ENCODE assay signal across 18 cellular contexts in the genomic region with DNA sequence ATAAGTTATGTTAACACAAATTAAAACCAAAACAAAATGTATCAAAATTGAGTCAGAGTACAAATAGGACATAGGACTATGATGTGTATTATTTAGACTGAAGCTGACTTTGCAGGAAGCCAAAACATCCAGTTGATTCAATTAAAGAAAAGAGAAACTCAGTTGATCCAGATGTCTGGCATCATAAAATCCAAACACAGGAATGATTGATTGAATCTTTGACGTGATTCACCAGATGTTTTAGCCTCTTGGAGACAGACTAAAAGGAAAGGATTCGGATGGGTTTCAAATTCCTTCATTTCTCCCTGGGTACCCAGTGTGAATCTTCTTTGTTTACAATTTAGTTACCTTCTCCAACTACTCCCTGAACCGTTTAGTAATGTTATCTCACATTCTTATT.
"Had no signal": no experiment of that assay in that cellular context is flagged by ENCODE, and none has a peak within 500 bp of the region (broad histone marks: within the 10 kb centered on the region; RNA-seq: fewer than 3 reads in every experiment).

No MANE protein-coding gene starts in this region.

- H3K4me1 ChIP-seq: colonic mucosa, sigmoid colon, suprapubic skin, transverse colon had no signal

- H3K4me3 ChIP-seq: colonic mucosa, sigmoid colon, suprapubic skin, transverse colon had no signal

- H3K9me3 ChIP-seq: colonic mucosa, neutrophil, sigmoid colon, suprapubic skin, transverse colon had no signal

- H3K27ac ChIP-seq: brain microvascular endothelial cell, colonic mucosa, neutrophil, sigmoid colon, suprapubic skin had no signal

- H3K27me3 ChIP-seq: brain microvascular endothelial cell, colonic mucosa, neutrophil, sigmoid colon, suprapubic skin, transverse colon had no signal

- H3K36me3 ChIP-seq: brain microvascular endothelial cell, colonic mucosa, neutrophil, sigmoid colon, suprapubic skin, transverse colon had no signal

- DNase-seq: activated B cell treated with CpG ODN at 0.5 μM for 24 hours; activated CD4-positive, alpha-beta memory T cell treated with anti-CD3 and anti-CD28 coated beads, Interleukin-2, amount 10 ng/mL, durations not matched to agents 7 days and 5 days; activated CD4-positive, alpha-beta T cell treated with anti-CD3 and anti-CD28 coated beads for 48 hours; activated CD8-positive, alpha-beta memory T cell treated with anti-CD3 and anti-CD28 coated beads, Interleukin-2, amount 10 ng/mL, durations not matched to agents 7 days and 5 days; activated naive CD4-positive, alpha-beta T cell treated with Interleukin-2 at 50 U/mL for 16 hours; activated naive CD8-positive, alpha-beta T cell treated with anti-CD3 and anti-CD28 coated beads, Interleukin-2, amount 10 ng/mL, durations not matched to agents 7 days and 5 days; anterior cingulate cortex; brain microvascular endothelial cell; colonic mucosa; endodermal cell; natural killer cell; posterior cingulate gyrus; sigmoid colon; T-helper 1 cell; T-helper 9 cell; transverse colon had no signal
